Comparison of ENCODE assay signal across 2 cellular contexts in genomic region chr1:9761855-9762254, GRCh38.
TF ChIP-seq lines count a peak whose summit lies in the region.

No MANE protein-coding gene starts in this region.

TF ChIP-seq in GM23338, 12 proteins besides CTCF, POLR2A, EP300 and RAD21 (continued from another document):
- TF ChIP-seq REST (IDR thresholded peaks at IDR 0.05; ENCODE audit: unreplicated experiment) (no peak), NANOG (IDR thresholded peaks at IDR 0.05; ENCODE audit: borderline replicate concordance) (no peak), STAT1 (IDR thresholded peaks at IDR 0.05; ENCODE audit: unreplicated experiment) (no peak), ZNF114 (CRISPR knock-in tag; IDR thresholded peaks at IDR 0.05) (no peak), ETS1 (IDR thresholded peaks at IDR 0.05) (no peak), POLR2AphosphoS5 (IDR thresholded peaks at IDR 0.05; ENCODE audit: low read depth) (no peak), CREB1 (CRISPR knock-in tag; IDR thresholded peaks at IDR 0.05; ENCODE audit: low read depth) (no peak), JUNB (IDR thresholded peaks at IDR 0.05; ENCODE audit: unreplicated experiment) (no peak), EZH2phosphoT487 (IDR thresholded peaks at IDR 0.05; ENCODE audit: unreplicated experiment) (no peak)
- TF ChIP-seq, protein P1, sequence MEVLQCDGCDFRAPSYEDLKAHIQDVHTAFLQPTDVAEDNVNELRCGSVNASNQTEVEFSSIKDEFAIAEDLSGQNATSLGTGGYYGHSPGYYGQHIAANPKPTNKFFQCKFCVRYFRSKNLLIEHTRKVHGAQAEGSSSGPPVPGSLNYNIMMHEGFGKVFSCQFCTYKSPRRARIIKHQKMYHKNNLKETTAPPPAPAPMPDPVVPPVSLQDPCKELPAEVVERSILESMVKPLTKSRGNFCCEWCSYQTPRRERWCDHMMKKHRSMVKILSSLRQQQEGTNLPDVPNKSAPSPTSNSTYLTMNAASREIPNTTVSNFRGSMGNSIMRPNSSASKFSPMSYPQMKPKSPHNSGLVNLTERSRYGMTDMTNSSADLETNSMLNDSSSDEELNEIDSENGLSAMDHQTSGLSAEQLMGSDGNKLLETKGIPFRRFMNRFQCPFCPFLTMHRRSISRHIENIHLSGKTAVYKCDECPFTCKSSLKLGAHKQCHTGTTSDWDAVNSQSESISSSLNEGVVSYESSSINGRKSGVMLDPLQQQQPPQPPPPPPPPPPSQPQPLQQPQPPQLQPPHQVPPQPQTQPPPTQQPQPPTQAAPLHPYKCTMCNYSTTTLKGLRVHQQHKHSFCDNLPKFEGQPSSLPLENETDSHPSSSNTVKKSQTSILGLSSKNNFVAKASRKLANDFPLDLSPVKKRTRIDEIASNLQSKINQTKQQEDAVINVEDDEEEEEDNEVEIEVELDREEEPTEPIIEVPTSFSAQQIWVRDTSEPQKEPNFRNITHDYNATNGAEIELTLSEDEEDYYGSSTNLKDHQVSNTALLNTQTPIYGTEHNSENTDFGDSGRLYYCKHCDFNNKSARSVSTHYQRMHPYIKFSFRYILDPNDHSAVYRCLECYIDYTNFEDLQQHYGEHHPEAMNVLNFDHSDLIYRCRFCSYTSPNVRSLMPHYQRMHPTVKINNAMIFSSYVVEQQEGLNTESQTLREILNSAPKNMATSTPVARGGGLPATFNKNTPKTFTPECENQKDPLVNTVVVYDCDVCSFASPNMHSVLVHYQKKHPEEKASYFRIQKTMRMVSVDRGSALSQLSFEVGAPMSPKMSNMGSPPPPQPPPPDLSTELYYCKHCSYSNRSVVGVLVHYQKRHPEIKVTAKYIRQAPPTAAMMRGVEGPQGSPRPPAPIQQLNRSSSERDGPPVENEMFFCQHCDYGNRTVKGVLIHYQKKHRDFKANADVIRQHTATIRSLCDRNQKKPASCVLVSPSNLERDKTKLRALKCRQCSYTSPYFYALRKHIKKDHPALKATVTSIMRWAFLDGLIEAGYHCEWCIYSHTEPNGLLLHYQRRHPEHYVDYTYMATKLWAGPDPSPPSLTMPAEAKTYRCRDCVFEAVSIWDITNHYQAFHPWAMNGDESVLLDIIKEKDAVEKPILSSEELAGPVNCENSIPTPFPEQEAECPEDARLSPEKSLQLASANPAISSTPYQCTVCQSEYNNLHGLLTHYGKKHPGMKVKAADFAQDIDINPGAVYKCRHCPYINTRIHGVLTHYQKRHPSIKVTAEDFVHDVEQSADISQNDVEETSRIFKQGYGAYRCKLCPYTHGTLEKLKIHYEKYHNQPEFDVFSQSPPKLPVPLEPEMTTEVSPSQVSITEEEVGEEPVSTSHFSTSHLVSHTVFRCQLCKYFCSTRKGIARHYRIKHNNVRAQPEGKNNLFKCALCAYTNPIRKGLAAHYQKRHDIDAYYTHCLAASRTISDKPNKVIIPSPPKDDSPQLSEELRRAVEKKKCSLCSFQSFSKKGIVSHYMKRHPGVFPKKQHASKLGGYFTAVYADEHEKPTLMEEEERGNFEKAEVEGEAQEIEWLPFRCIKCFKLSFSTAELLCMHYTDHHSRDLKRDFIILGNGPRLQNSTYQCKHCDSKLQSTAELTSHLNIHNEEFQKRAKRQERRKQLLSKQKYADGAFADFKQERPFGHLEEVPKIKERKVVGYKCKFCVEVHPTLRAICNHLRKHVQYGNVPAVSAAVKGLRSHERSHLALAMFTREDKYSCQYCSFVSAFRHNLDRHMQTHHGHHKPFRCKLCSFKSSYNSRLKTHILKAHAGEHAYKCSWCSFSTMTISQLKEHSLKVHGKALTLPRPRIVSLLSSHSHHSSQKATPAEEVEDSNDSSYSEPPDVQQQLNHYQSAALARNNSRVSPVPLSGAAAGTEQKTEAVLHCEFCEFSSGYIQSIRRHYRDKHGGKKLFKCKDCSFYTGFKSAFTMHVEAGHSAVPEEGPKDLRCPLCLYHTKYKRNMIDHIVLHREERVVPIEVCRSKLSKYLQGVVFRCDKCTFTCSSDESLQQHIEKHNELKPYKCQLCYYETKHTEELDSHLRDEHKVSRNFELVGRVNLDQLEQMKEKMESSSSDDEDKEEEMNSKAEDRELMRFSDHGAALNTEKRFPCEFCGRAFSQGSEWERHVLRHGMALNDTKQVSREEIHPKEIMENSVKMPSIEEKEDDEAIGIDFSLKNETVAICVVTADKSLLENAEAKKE (CRISPR knock-in tag; IDR thresholded peaks at IDR 0.05), result no peak

TF ChIP-seq in WTC11, 78 proteins besides CTCF, POLR2A, EP300 and RAD21 (continued from another document):
- TF ChIP-seq ZBTB43 (CRISPR knock-in tag; IDR thresholded peaks at IDR 0.05) (no peak), ZNF263 (CRISPR knock-in tag; IDR thresholded peaks at IDR 0.05; ENCODE audit: low read depth) (no peak), NR3C1 (CRISPR knock-in tag; conservative IDR thresholded peaks at IDR 0.05; ENCODE audit: low read depth) (no peak), MYBL2 (CRISPR knock-in tag; IDR thresholded peaks at IDR 0.05) (no peak), SMAD3 (CRISPR knock-in tag; IDR thresholded peaks at IDR 0.05; ENCODE audit: borderline replicate concordance) (no peak), SOX15 (CRISPR knock-in tag; IDR thresholded peaks at IDR 0.05) (no peak), JAZF1 (CRISPR knock-in tag; IDR thresholded peaks at IDR 0.05) (no peak), RELA (CRISPR knock-in tag; IDR thresholded peaks at IDR 0.05; ENCODE audit: borderline replicate concordance) (no peak), FOXP1 (CRISPR knock-in tag; IDR thresholded peaks at IDR 0.05; ENCODE audit: borderline replicate concordance) (no peak), ZNF396 (CRISPR knock-in tag; IDR thresholded peaks at IDR 0.05; ENCODE audit: borderline replicate concordance) (no peak), RORB (CRISPR knock-in tag; IDR thresholded peaks at IDR 0.05) (no peak), ZNF317 (CRISPR knock-in tag; IDR thresholded peaks at IDR 0.05; ENCODE audit: borderline replicate concordance, low read depth) (no peak), ZNF281 (CRISPR knock-in tag; IDR thresholded peaks at IDR 0.05) (no peak)
- TF ChIP-seq, protein P2, sequence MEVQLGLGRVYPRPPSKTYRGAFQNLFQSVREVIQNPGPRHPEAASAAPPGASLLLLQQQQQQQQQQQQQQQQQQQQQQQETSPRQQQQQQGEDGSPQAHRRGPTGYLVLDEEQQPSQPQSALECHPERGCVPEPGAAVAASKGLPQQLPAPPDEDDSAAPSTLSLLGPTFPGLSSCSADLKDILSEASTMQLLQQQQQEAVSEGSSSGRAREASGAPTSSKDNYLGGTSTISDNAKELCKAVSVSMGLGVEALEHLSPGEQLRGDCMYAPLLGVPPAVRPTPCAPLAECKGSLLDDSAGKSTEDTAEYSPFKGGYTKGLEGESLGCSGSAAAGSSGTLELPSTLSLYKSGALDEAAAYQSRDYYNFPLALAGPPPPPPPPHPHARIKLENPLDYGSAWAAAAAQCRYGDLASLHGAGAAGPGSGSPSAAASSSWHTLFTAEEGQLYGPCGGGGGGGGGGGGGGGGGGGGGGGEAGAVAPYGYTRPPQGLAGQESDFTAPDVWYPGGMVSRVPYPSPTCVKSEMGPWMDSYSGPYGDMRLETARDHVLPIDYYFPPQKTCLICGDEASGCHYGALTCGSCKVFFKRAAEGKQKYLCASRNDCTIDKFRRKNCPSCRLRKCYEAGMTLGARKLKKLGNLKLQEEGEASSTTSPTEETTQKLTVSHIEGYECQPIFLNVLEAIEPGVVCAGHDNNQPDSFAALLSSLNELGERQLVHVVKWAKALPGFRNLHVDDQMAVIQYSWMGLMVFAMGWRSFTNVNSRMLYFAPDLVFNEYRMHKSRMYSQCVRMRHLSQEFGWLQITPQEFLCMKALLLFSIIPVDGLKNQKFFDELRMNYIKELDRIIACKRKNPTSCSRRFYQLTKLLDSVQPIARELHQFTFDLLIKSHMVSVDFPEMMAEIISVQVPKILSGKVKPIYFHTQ (CRISPR knock-in tag; IDR thresholded peaks at IDR 0.05), result no peak
- TF ChIP-seq, protein P3, sequence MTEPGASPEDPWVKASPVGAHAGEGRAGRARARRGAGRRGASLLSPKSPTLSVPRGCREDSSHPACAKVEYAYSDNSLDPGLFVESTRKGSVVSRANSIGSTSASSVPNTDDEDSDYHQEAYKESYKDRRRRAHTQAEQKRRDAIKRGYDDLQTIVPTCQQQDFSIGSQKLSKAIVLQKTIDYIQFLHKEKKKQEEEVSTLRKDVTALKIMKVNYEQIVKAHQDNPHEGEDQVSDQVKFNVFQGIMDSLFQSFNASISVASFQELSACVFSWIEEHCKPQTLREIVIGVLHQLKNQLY (CRISPR knock-in tag; IDR thresholded peaks at IDR 0.05), result no peak
- TF ChIP-seq, protein P4, sequence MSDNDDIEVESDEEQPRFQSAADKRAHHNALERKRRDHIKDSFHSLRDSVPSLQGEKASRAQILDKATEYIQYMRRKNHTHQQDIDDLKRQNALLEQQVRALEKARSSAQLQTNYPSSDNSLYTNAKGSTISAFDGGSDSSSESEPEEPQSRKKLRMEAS (CRISPR knock-in tag; IDR thresholded peaks at IDR 0.05), result no peak
- TF ChIP-seq, protein P5, sequence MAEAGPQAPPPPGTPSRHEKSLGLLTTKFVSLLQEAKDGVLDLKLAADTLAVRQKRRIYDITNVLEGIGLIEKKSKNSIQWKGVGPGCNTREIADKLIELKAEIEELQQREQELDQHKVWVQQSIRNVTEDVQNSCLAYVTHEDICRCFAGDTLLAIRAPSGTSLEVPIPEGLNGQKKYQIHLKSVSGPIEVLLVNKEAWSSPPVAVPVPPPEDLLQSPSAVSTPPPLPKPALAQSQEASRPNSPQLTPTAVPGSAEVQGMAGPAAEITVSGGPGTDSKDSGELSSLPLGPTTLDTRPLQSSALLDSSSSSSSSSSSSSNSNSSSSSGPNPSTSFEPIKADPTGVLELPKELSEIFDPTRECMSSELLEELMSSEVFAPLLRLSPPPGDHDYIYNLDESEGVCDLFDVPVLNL (CRISPR knock-in tag; IDR thresholded peaks at IDR 0.05; ENCODE audit: borderline replicate concordance, low read depth), result no peak
TF ChIP-seq in WTC11: peak in this region for 0.
